In the genomic region with DNA sequence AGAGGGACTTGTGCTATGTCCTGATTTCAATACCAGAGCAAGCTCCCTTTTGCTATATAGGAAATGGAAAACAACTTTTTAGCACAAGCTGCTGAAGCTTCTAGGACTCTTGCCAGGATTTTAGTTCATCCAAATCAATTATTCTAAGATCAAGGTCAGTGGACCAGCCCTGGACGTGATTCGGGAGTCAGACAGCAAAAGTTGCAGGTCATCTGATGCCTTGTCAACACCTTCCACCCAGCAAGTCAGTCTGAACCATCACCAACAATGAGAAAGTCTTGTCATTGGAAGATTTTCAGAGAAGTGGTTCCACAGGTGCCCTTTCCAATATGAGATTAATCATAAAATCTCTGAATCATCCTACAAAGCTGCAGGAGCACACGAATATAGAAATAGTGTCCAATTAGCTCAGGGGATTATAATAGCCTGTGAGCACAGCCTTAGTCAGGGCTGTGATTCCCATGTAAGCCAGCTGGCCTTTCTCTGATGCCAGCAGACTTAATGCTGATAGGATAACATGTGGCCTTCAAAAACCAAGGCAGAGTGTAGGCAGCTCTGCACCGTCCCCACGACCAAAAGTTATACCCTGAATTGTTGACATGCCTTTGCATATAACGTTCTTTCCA, we compare ENCODE assay signal across 14 cellular contexts.
A peak's percentile ranks its signal among the peaks of the same experiment; 100 is the strongest.
DNase-seq lines count a peak whose midpoint lies in the region; ATAC-seq and TF ChIP-seq lines count a peak whose summit lies in the region.
"Had no signal": no experiment of that assay in that cellular context is flagged by ENCODE, and none has a peak within 500 bp of the region (broad histone marks: within the 10 kb centered on the region; RNA-seq: fewer than 3 reads in every experiment).

No MANE protein-coding gene starts in this region.

- no peak overlapping the region for H3K27ac ChIP-seq in left ventricle myocardium inferior (replicated peaks)
- peak overlapping the region; percentile 35 to 80 (median 74) for H3K27ac ChIP-seq in adrenal gland
- no peak overlapping the region for H3K27ac ChIP-seq in Peyer's patch
- H3K27ac ChIP-seq: tibial nerve, VCaP had no signal

- intact Hi-C loops in Right ventricle myocardium inferior (cut with DNase I) (no loop called here), left ventricle myocardium inferior (cut with micrococcal nuclease) (no loop called here), adrenal gland (cut with DNase I) (loop anchor here in 1 of 2 donors (10.0 kb wide), 1 partner anchor 404 kb away; no protein-coding TSS in a partner anchor), left cardiac atrium (cut with DNase I) (loop anchor here in 1 of 2 donors (10.0 kb wide), 1 partner anchor 174 kb away; no protein-coding TSS in a partner anchor)

- H3K36me3 ChIP-seq in left ventricle myocardium inferior (no peaks in the 10 kb centered on the region), adrenal gland (replicated peaks in 1 of 2) (no peaks in the 10 kb centered on the region), Peyer's patch (no peaks in the 10 kb centered on the region)
- H3K36me3 ChIP-seq: tibial nerve had no signal

- 23 to 40% (median 30%) methylated on average over 6 of the region's 6 CpGs for WGBS in adrenal gland, 4 donors

- no peaks in the 10 kb centered on the region for H3K9me3 ChIP-seq in left ventricle myocardium inferior (replicated peaks)
- H3K9me3 ChIP-seq in adrenal gland (replicated peaks in 1 of 3), result no peaks in the 10 kb centered on the region
- H3K9me3 ChIP-seq in Peyer's patch, result no peaks in the 10 kb centered on the region
- H3K9me3 ChIP-seq: mucosa of descending colon, tibial nerve had no signal

- ATAC-seq in Right ventricle myocardium inferior, result peak; percentile 90
- peak; percentile 92 to 95 for ATAC-seq in left cardiac atrium
- no peak for ATAC-seq in HG02840 (IDR thresholded peaks at IDR 0.05; ENCODE audit: low FRiP score, unreplicated experiment)
- ATAC-seq in HG03159 (IDR thresholded peaks at IDR 0.05; ENCODE audit: unreplicated experiment), result no peak
- ATAC-seq: mucosa of descending colon, sciatic nerve had no signal

- H3K27me3 ChIP-seq in left ventricle myocardium inferior (ENCODE audit: low read depth) (no peaks in the 10 kb centered on the region), adrenal gland (no peaks in the 10 kb centered on the region), Peyer's patch (no peaks in the 10 kb centered on the region)
- H3K27me3 ChIP-seq: tibial nerve had no signal

- no peak overlapping the region for H3K4me3 ChIP-seq in left ventricle myocardium inferior
- no peak overlapping the region for H3K4me3 ChIP-seq in adrenal gland
- no peak overlapping the region for H3K4me3 ChIP-seq in Peyer's patch
- H3K4me3 ChIP-seq: mucosa of descending colon, tibial nerve had no signal

- H3K4me1 ChIP-seq in left ventricle myocardium inferior (peaks cover 30% of the 10 kb centered on the region), adrenal gland (replicated peaks in 1 of 2) (peaks cover 24 to 31% of the 10 kb centered on the region in 2 donors), Peyer's patch (no peaks in the 10 kb centered on the region)
- H3K4me1 ChIP-seq: tibial nerve had no signal

- DNase-seq in Right ventricle myocardium inferior (ENCODE audit: missing footprints) (no peak), left ventricle myocardium inferior (no peak), adrenal gland (peak; percentile 53 to 84 (median 78)), left cardiac atrium (peak; percentile 24), Peyer's patch (no peak), SW 1271 (lab: John Stamatoyannopoulos, UW) (no peak)
- DNase-seq: effector CD8-positive, alpha-beta T cell; mucosa of descending colon; SHP77 treated with DMSO at 0.1 percent for 48 hours had no signal

- TF ChIP-seq CTCF in left ventricle myocardium inferior (IDR thresholded peaks at IDR 0.05; ENCODE audit: borderline replicate concordance) (no peak), adrenal gland (IDR thresholded peaks at IDR 0.05) (no peak), Peyer's patch (IDR thresholded peaks at IDR 0.05) (no peak)

- TF ChIP-seq POLR2A in adrenal gland (IDR thresholded peaks at IDR 0.05) (peak in 1 of 2 donors; percentile 37), Peyer's patch (IDR thresholded peaks at IDR 0.05) (no peak)

Comparison
In these comparisons a context has a peak if more than half of its experiments do, and no peak if none do; other contexts are left out.
1. DNase-seq: peak in adrenal gland (7 of 7) and left cardiac atrium (single experiment); none in Right ventricle myocardium inferior (single experiment), left ventricle myocardium inferior (single experiment), Peyer's patch (0 of 3) and SW 1271 (0 of 2).
2. ATAC-seq: peak in Right ventricle myocardium inferior (single experiment) and left cardiac atrium (2 of 2); none in HG02840 (single experiment) and HG03159 (single experiment).
3. H3K27ac ChIP-seq: peak in adrenal gland (5 of 5); none in left ventricle myocardium inferior (single experiment) and Peyer's patch (0 of 4).